ENCODE assay signal across 1 cellular context in genomic region chr2:23566236-23567142, GRCh38.
TF ChIP-seq lines count a peak whose summit lies in the region.

No MANE protein-coding gene starts in this region.

TF ChIP-seq in A549, 52 proteins besides CTCF, POLR2A, EP300 and RAD21 (continued from another document):
- TF ChIP-seq, protein P1, sequence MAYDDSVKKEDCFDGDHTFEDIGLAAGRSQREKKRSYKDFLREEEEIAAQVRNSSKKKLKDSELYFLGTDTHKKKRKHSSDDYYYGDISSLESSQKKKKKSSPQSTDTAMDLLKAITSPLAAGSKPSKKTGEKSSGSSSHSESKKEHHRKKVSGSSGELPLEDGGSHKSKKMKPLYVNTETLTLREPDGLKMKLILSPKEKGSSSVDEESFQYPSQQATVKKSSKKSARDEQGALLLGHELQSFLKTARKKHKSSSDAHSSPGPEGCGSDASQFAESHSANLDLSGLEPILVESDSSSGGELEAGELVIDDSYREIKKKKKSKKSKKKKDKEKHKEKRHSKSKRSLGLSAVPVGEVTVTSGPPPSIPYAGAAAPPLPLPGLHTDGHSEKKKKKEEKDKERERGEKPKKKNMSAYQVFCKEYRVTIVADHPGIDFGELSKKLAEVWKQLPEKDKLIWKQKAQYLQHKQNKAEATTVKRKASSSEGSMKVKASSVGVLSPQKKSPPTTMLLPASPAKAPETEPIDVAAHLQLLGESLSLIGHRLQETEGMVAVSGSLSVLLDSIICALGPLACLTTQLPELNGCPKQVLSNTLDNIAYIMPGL (CRISPR knock-in tag; IDR thresholded peaks at IDR 0.05; ENCODE audit: borderline replicate concordance) = no peak
- TF ChIP-seq ESRRA (IDR thresholded peaks at IDR 0.05; ENCODE audit: borderline replicate concordance, low read length) (no peak), PHF8 (IDR thresholded peaks at IDR 0.05; ENCODE audit: borderline replicate concordance, low read depth) (no peak), PBX3 (IDR thresholded peaks at IDR 0.05) (no peak), HOXA7 (CRISPR knock-in tag; IDR thresholded peaks at IDR 0.05) (no peak), REST (IDR thresholded peaks at IDR 0.05) (no peak), SREBF2 (IDR thresholded peaks at IDR 0.05) (no peak), POLR2AphosphoS2 (conservative IDR thresholded peaks at IDR 0.05; ENCODE audit: low read length) (no peak), NR3C1 (IDR thresholded peaks at IDR 0.05) (no peak)
